8 cellular contexts compared by ENCODE assay signal in genomic region chr2:61694312-61695274, GRCh38.
A peak's percentile ranks its signal among the peaks of the same experiment; 100 is the strongest.
DNase-seq lines count a peak whose midpoint lies in the region; ATAC-seq and TF ChIP-seq lines count a peak whose summit lies in the region.

No MANE protein-coding gene starts in this region.

- CTCF ChIA-PET in Caco-2 (lab: Charles Lee) (no interaction called here), Panc1 (lab: Charles Lee) (no interaction called here)

- H3K36me3 ChIP-seq in Caco-2 (ENCODE audit: control insufficient read depth, insufficient read depth, low read length), result no peaks in the 10 kb centered on the region
- H3K36me3 ChIP-seq in Panc1 (ENCODE audit: control insufficient read depth, insufficient read depth, low read length), result no peaks in the 10 kb centered on the region

- peak overlapping the region; percentile 75 for H3K4me3 Mint-ChIP-seq in Caco-2 (ENCODE audit: unreplicated experiment)
- peak overlapping the region; percentile 93 for H3K4me3 Mint-ChIP-seq in activated T-helper 2 cell treated with anti-CD3 and anti-CD28 coated beads, Interferon-gamma antibody, Interleukin-2, Interleukin-4, amounts not matched to agents 10 μg/mL and 5 μg/mL and 100 μg/mL, durations not matched to agents 14 hours and 24 hours and 36 hours (ENCODE audit: low read depth)
- H3K4me3 Mint-ChIP-seq in nephron, result peak overlapping the region; percentile 87 to 92 (median 88)

- H3K27ac Mint-ChIP-seq in Caco-2 (ENCODE audit: unreplicated experiment), result peak overlapping the region; percentile 65
- H3K27ac Mint-ChIP-seq in activated T-helper 2 cell treated with anti-CD3 and anti-CD28 coated beads, Interferon-gamma antibody, Interleukin-2, Interleukin-4, amounts not matched to agents 10 μg/mL and 5 μg/mL and 100 μg/mL, durations not matched to agents 14 hours and 24 hours and 36 hours, result peak overlapping the region; percentile 81
- peak overlapping the region; percentile 52 to 87 (median 81) for H3K27ac Mint-ChIP-seq in nephron

- H3K27me3 ChIP-seq in Caco-2 (replicated peaks; ENCODE audit: control insufficient read depth, insufficient read depth, low read length) (no peaks in the 10 kb centered on the region), Panc1 (ENCODE audit: control insufficient read depth, insufficient read depth, low read length) (no peaks in the 10 kb centered on the region; the same call in 1 of the 2 replicates)

- in situ Hi-C loops in Panc1 (cut with HindIII; ENCODE audit: low pct_unique_long_range_greater_than_20kb, low sequenced_read_pairs), result no loop called here

- peak; percentile 94 to 95 for DNase-seq in Caco-2
- DNase-seq in HPDE6-E6E7 (ENCODE audit: extremely low spot score), result peak; percentile 73
- no peak for DNase-seq in Panc1 (ENCODE audit: low read depth, low spot score)
- DNase-seq in activated T-helper 2 cell treated with anti-CD3 and anti-CD28 coated beads, Interferon-gamma antibody, Interleukin-2, Interleukin-4, amounts not matched to agents 10 μg/mL and 5 μg/mL and 100 μg/mL, durations not matched to agents 14 hours and 24 hours and 36 hours (ENCODE audit: low spot score), result peak; percentile 79
- DNase-seq in fibroblast of pulmonary artery (ENCODE audit: low read depth), result peak; percentile 89
- DNase-seq in stimulated activated naive CD8-positive, alpha-beta T cell treated with anti-CD3 and anti-CD28 coated beads, Interleukin-15, Interleukin-2, amounts not matched to agents 100 U/mL and 50 U/mL, for 24 hours, result peak; percentile 94

- peak; percentile 94 for ATAC-seq in GM19467 (IDR thresholded peaks at IDR 0.05; ENCODE audit: unreplicated experiment)
- ATAC-seq in Panc1, result peak; percentile 99
- ATAC-seq in stimulated activated naive CD8-positive, alpha-beta T cell treated with anti-CD3 and anti-CD28 coated beads, Interleukin-15, Interleukin-2, amounts not matched to agents 100 U/mL and 50 U/mL, for 24 hours, result peak; percentile 96

- no peaks in the 10 kb centered on the region for H3K4me1 Mint-ChIP-seq in Caco-2 (ENCODE audit: low read depth, unreplicated experiment)
- H3K4me1 Mint-ChIP-seq in activated T-helper 2 cell treated with anti-CD3 and anti-CD28 coated beads, Interferon-gamma antibody, Interleukin-2, Interleukin-4, amounts not matched to agents 10 μg/mL and 5 μg/mL and 100 μg/mL, durations not matched to agents 14 hours and 24 hours and 36 hours (ENCODE audit: low read depth), result peaks cover 12% of the 10 kb centered on the region
- no peaks in the 10 kb centered on the region for H3K4me1 Mint-ChIP-seq in nephron

- H3K36me3 Mint-ChIP-seq in Caco-2 (ENCODE audit: insufficient read depth, unreplicated experiment) (no peaks in the 10 kb centered on the region), nephron (ENCODE audit: low read depth) (no peaks in the 10 kb centered on the region)
- H3K36me3 Mint-ChIP-seq in activated T-helper 2 cell treated with anti-CD3 and anti-CD28 coated beads, Interferon-gamma antibody, Interleukin-2, Interleukin-4, amounts not matched to agents 10 μg/mL and 5 μg/mL and 100 μg/mL, durations not matched to agents 14 hours and 24 hours and 36 hours (ENCODE audit: low read depth), result no peaks in the 10 kb centered on the region

- H3K4me3 ChIP-seq in Caco-2 (ENCODE audit: low read depth, low read length) (peak overlapping the region; percentile 72), Panc1 (ENCODE audit: low read depth in 2 of 2, low read length in 2 of 2) (peak overlapping the region; percentile 62 to 69), fibroblast of pulmonary artery (replicated peaks; ENCODE audit: low read depth, low read length) (peak overlapping the region; percentile 84)

- H3K27me3 Mint-ChIP-seq in Caco-2 (ENCODE audit: insufficient read depth, unreplicated experiment), result no peaks in the 10 kb centered on the region
- H3K27me3 Mint-ChIP-seq in activated T-helper 2 cell treated with anti-CD3 and anti-CD28 coated beads, Interferon-gamma antibody, Interleukin-2, Interleukin-4, amounts not matched to agents 10 μg/mL and 5 μg/mL and 100 μg/mL, durations not matched to agents 14 hours and 24 hours and 36 hours (ENCODE audit: low read depth), result no peaks in the 10 kb centered on the region
- H3K27me3 Mint-ChIP-seq in nephron (ENCODE audit: low read depth), result no peaks in the 10 kb centered on the region

- TF ChIP-seq CTCF in Caco-2 (IDR thresholded peaks at IDR 0.05; ENCODE audit: insufficient read depth in 1 of 2, low read depth in 1 of 2, low read length in 1 of 2, severe bottlenecking in 1 of 2, unreplicated experiment in 1 of 2) (peak; percentile 52 to 57), Panc1 (IDR thresholded peaks at IDR 0.05) (peak; percentile 89), fibroblast of pulmonary artery (IDR thresholded peaks at IDR 0.05; ENCODE audit: low read length, missing control alignments) (peak; percentile 42), nephron (IDR thresholded peaks at IDR 0.05; ENCODE audit: unreplicated experiment in 3 of 3) (peak; percentile 32 to 60 (median 51))

- intact Hi-C loops in Caco-2 (cut with micrococcal nuclease; ENCODE audit: unreplicated experiment) (loop anchor here (1.0 kb wide), 1 partner anchor 70 kb away; no protein-coding TSS in a partner anchor), Panc1 (cut with micrococcal nuclease; ENCODE audit: unreplicated experiment) (no loop called here)
- intact Hi-C loops in activated T-helper 2 cell treated with anti-CD3 and anti-CD28 coated beads, Interferon-gamma antibody, Interleukin-2, Interleukin-4, amounts not matched to agents 10 μg/mL and 5 μg/mL and 100 μg/mL, durations not matched to agents 14 hours and 24 hours and 36 hours (cut with micrococcal nuclease), result loop anchor here (1.0 to 10.0 kb wide), 5 partner anchors 14 to 160 kb away; partner anchors contain the start of genes FAM161A and XPO1

- BruUV-seq in Caco-2 (replicated peaks; lab: Mats Ljungman, UMichigan) (no TSS peak), Panc1 (replicated peaks; lab: Mats Ljungman, UMichigan) (no TSS peak)

- no peaks in the 10 kb centered on the region for H3K9me3 Mint-ChIP-seq in Caco-2 (ENCODE audit: unreplicated experiment)
- H3K9me3 Mint-ChIP-seq in activated T-helper 2 cell treated with anti-CD3 and anti-CD28 coated beads, Interferon-gamma antibody, Interleukin-2, Interleukin-4, amounts not matched to agents 10 μg/mL and 5 μg/mL and 100 μg/mL, durations not matched to agents 14 hours and 24 hours and 36 hours, result no peaks in the 10 kb centered on the region
- H3K9me3 Mint-ChIP-seq in nephron, result no peaks in the 10 kb centered on the region

- POLR2A ChIA-PET in Caco-2 (lab: Charles Lee), result no interaction called here
- POLR2A ChIA-PET in Panc1 (lab: Charles Lee), result interaction anchor here (0.6 kb wide), 1 partner anchor 15 kb away, joined by 8 read pairs; no protein-coding TSS in a partner anchor

- H3K9me3 ChIP-seq in Caco-2, result no peaks in the 10 kb centered on the region
- no peaks in the 10 kb centered on the region for H3K9me3 ChIP-seq in Panc1 (ENCODE audit: control insufficient read depth, insufficient read depth, low read depth, low read length)

- H3K4me1 ChIP-seq in Caco-2, result no peaks in the 10 kb centered on the region
- peaks cover 12% of the 10 kb centered on the region for H3K4me1 ChIP-seq in Panc1 (ENCODE audit: control insufficient read depth, insufficient read depth, low read length)

- peak overlapping the region; percentile 92 for H3K27ac ChIP-seq in Panc1 (ENCODE audit: low read length)
